ENCODE assay signal across 2 cellular contexts in genomic region chr2:30421026-30421425, GRCh38.
TF ChIP-seq lines count a peak whose summit lies in the region.

No MANE protein-coding gene starts in this region.

TF ChIP-seq in SK-N-SH, 30 proteins besides CTCF, POLR2A, EP300 and RAD21 (continued from another document):
- TF ChIP-seq YY1 (IDR thresholded peaks at IDR 0.05; ENCODE audit: low read depth), result no peak
- no peak for TF ChIP-seq JUND (IDR thresholded peaks at IDR 0.05)
- TF ChIP-seq MAX (IDR thresholded peaks at IDR 0.05; ENCODE audit: low read depth), result no peak
- TF ChIP-seq CHD2 (IDR thresholded peaks at IDR 0.05; ENCODE audit: low read length, partially characterized antibody), result no peak
- no peak for TF ChIP-seq FOSL2 (IDR thresholded peaks at IDR 0.05; ENCODE audit: borderline replicate concordance, low read depth)
- no peak for TF ChIP-seq GATA2 (CRISPR knock-in tag; IDR thresholded peaks at IDR 0.05)
- no peak for TF ChIP-seq FOXJ3 (CRISPR knock-in tag; IDR thresholded peaks at IDR 0.05)
- TF ChIP-seq ELF1 (IDR thresholded peaks at IDR 0.05), result no peak
- no peak for TF ChIP-seq MXI1 (IDR thresholded peaks at IDR 0.05; ENCODE audit: low read depth, low read length)
- TF ChIP-seq PBX3 (IDR thresholded peaks at IDR 0.05), result no peak
- TF ChIP-seq MEF2A (IDR thresholded peaks at IDR 0.05; ENCODE audit: borderline replicate concordance, low read depth), result no peak
- TF ChIP-seq ZBTB33 (IDR thresholded peaks at IDR 0.05; ENCODE audit: borderline replicate concordance, low read depth), result no peak

TF ChIP-seq in SK-N-SH treated with all-trans-retinoic acid at 6 μM for 48 hours, 23 proteins besides CTCF, POLR2A, EP300 and RAD21 (continued from another document):
- no peak for TF ChIP-seq CSRNP3 (CRISPR knock-in tag; IDR thresholded peaks at IDR 0.05)
- TF ChIP-seq ISL1 (CRISPR knock-in tag; IDR thresholded peaks at IDR 0.05), result no peak
- no peak for TF ChIP-seq BACH2 (CRISPR knock-in tag; IDR thresholded peaks at IDR 0.05; ENCODE audit: borderline replicate concordance)
- no peak for TF ChIP-seq CSDC2 (CRISPR knock-in tag; IDR thresholded peaks at IDR 0.05)
- no peak for TF ChIP-seq GLIS3 (CRISPR knock-in tag; IDR thresholded peaks at IDR 0.05)
- no peak for TF ChIP-seq ZFP30 (CRISPR knock-in tag; IDR thresholded peaks at IDR 0.05)
- no peak for TF ChIP-seq ZFP3 (CRISPR knock-in tag; IDR thresholded peaks at IDR 0.05)
- TF ChIP-seq PPARA (CRISPR knock-in tag; IDR thresholded peaks at IDR 0.05; ENCODE audit: borderline replicate concordance), result no peak
- TF ChIP-seq ARNTL (CRISPR knock-in tag; IDR thresholded peaks at IDR 0.05; ENCODE audit: borderline replicate concordance, low read depth), result no peak
- TF ChIP-seq SNAI2 (CRISPR knock-in tag; IDR thresholded peaks at IDR 0.05), result no peak
- no peak for TF ChIP-seq PATZ1 (CRISPR knock-in tag; IDR thresholded peaks at IDR 0.05; ENCODE audit: borderline replicate concordance)
- TF ChIP-seq TCF4 (CRISPR knock-in tag; IDR thresholded peaks at IDR 0.05; ENCODE audit: borderline replicate concordance), result no peak
- TF ChIP-seq ZC3H10 (CRISPR knock-in tag; IDR thresholded peaks at IDR 0.05), result no peak
- no peak for TF ChIP-seq ESRRG (CRISPR knock-in tag; IDR thresholded peaks at IDR 0.05)
- TF ChIP-seq TOX (CRISPR knock-in tag; IDR thresholded peaks at IDR 0.05; ENCODE audit: borderline replicate concordance), result no peak
